ENCODE assay signal across 8 cellular contexts in genomic region chr1:155253797-155254196, GRCh38. TPM values are rescaled to one million over a fixed set of nuclear protein-coding genes. Genes with fewer than 3 reads are reported as not detected.
DNase-seq lines count a peak whose midpoint lies in the region; TF ChIP-seq lines count a peak whose summit lies in the region.

No MANE protein-coding gene starts in this region.

- no peak overlapping the region for H3K9ac ChIP-seq in HUES48 (ENCODE audit: low read depth, low read length)

- WGBS in spleen, 5 donors: 67 to 84% (median 71%) methylated on average over 5 of the region's 5 CpGs

- H3K27ac ChIP-seq in AG04450 (ENCODE audit: low read depth, low read length) (no peak overlapping the region), HUES48 (ENCODE audit: low read depth, low read length) (no peak overlapping the region), breast epithelium (peak overlapping the region; percentile 96), spleen (no peak overlapping the region)

- intact Hi-C loops in breast epithelium (cut with DNase I; ENCODE audit: low total_unique reads) (loop anchor here (5.0 kb wide), 1 partner anchor 69 kb away; the partner anchor contains the start of gene RUSC1), spleen (cut with DNase I; ENCODE audit: low total_unique reads) (loop anchor here (5.0 kb wide), 1 partner anchor 339 kb away; no protein-coding TSS in a partner anchor)

- TF ChIP-seq CTCF in AG04450 (IDR thresholded peaks at IDR 0.05; ENCODE audit: low read depth, low read length) (no peak), breast epithelium (IDR thresholded peaks at IDR 0.05) (no peak), mesothelial cell of epicardium (IDR thresholded peaks at IDR 0.05; ENCODE audit: unreplicated experiment) (no peak), spleen (IDR thresholded peaks at IDR 0.05 in 8 of 11, conservative IDR thresholded peaks at IDR 0.05 in 3 of 11) (no peak)

- CTCF ChIA-PET in AG04450 (lab: Charles Lee): interaction anchor here (0.6 to 1.2 kb wide), 3 partner anchors 23 to 338 kb away, joined by 3 read pairs; partner anchors contain the start of gene KRTCAP2

- H3K36me3 ChIP-seq in HUES48 (ENCODE audit: control insufficient read depth, insufficient read depth, low read length): peaks cover 13% of the 10 kb centered on the region
- peaks cover 3% of the 10 kb centered on the region for H3K36me3 ChIP-seq in breast epithelium
- peaks cover 0 to 33% (median 19%) of the 10 kb centered on the region in 6 donors for H3K36me3 ChIP-seq in spleen

- peaks cover 30% of the 10 kb centered on the region for H3K4me1 Mint-ChIP-seq in mesothelial cell of epicardium

- POLR2A ChIA-PET in AG04450 (lab: Yijun Ruan, JAX): interaction anchor here (0.5 kb wide), 1 partner anchor 55 kb away, joined by 4 read pairs; no protein-coding TSS in a partner anchor

- peak overlapping the region; percentile 75 for H3K4me3 Mint-ChIP-seq in mesothelial cell of epicardium

- H3K27me3 Mint-ChIP-seq in mesothelial cell of epicardium (ENCODE audit: low read depth): no peaks in the 10 kb centered on the region

- TF ChIP-seq POLR2A in breast epithelium (IDR thresholded peaks at IDR 0.05): no peak
- TF ChIP-seq POLR2A in spleen (IDR thresholded peaks at IDR 0.05): no peak

- H3K9me3 Mint-ChIP-seq in mesothelial cell of epicardium: no peaks in the 10 kb centered on the region

- peaks cover 13% of the 10 kb centered on the region; the same call in 1 of the 2 replicates for H3K4me1 ChIP-seq in HUES48 (ENCODE audit: control insufficient read depth, insufficient read depth, low read length)
- H3K4me1 ChIP-seq in breast epithelium: peaks cover 7 to 10% of the 10 kb centered on the region in 2 donors
- peaks cover 24 to 55% (median 39%) of the 10 kb centered on the region in 6 donors for H3K4me1 ChIP-seq in spleen

- H3K27ac Mint-ChIP-seq in mesothelial cell of epicardium: peak overlapping the region; percentile 76

- peak overlapping the region; percentile 77 for H3K4me3 ChIP-seq in AG04450 (ENCODE audit: low read depth, low read length)
- H3K4me3 ChIP-seq in HUES48 (ENCODE audit: low read depth, low read length): peak overlapping the region; percentile 79; the same call in 1 of the 2 replicates
- H3K4me3 ChIP-seq in breast epithelium: peak overlapping the region in 2 of 3 donors; percentile 78 to 97
- H3K4me3 ChIP-seq in spleen: peak overlapping the region in 3 of 8 donors; percentile 73 to 94 (median 80)

- peaks cover 14% of the 10 kb centered on the region for H3K36me3 Mint-ChIP-seq in mesothelial cell of epicardium

- DNase-seq in AG04450 (ENCODE audit: low read depth, low spot score): no peak
- no peak for DNase-seq in breast epithelium (ENCODE audit: low spot score in 2 of 2)
- no peak for DNase-seq in mesothelial cell of epicardium (ENCODE audit: low spot score in 2 of 2, unreplicated experiment in 2 of 2)
- DNase-seq in epidermal melanocyte (ENCODE audit: insufficient read length, low spot score): no peak
- no peak for DNase-seq in spleen
- no peak for DNase-seq in islet precursor cell
- no peak for DNase-seq in putamen (ENCODE audit: low spot score)

- H3K9me3 ChIP-seq in AG04450 (ENCODE audit: control insufficient read depth, insufficient read depth, low read length): no peaks in the 10 kb centered on the region; the same call in 1 of the 2 replicates
- no peaks in the 10 kb centered on the region for H3K9me3 ChIP-seq in HUES48 (ENCODE audit: control insufficient read depth, insufficient read depth, low read length)
- no peaks in the 10 kb centered on the region for H3K9me3 ChIP-seq in breast epithelium
- no peaks in the 10 kb centered on the region for H3K9me3 ChIP-seq in spleen

- H3K27me3 ChIP-seq in AG04450 (ENCODE audit: control insufficient read depth, insufficient read depth, low read length) (no peaks in the 10 kb centered on the region), HUES48 (ENCODE audit: control insufficient read depth, insufficient read depth, low read length) (no peaks in the 10 kb centered on the region), breast epithelium (no peaks in the 10 kb centered on the region), spleen (replicated peaks in 1 of 7) (no peaks in the 10 kb centered on the region)

RNA-seq across cellular contexts. Expression of gene ENTREP3, which starts 1.5 kb away (rescaled TPM):
- polyA plus RNA-seq in AG04450 (2011; rRNA removed) (10.2 and 12.3 TPM in 2 replicates), spleen (10 to 100 TPM in 1 of 3 donors, 1 to 10 TPM in 2; 6.5 to 13.2 (median 9.4) TPM)
- 7.1 and 9.2 TPM in 2 replicates for polyA minus RNA-seq in AG04450 (2011; rRNA and poly(A)+ RNA removed)
- total RNA-seq in breast epithelium (10 to 100 TPM in 2 of 3 donors, 1 to 10 TPM in 1; 8.2 to 12.1 (median 10.2) TPM), mesothelial cell of epicardium (51.9 to 56.1 TPM (median 56.0 TPM) in 3 replicates), spleen (10 to 100 TPM in 6 of 7 donors, 1 to 10 TPM in 1; 9.9 to 19.3 (median 15.6) TPM)

RNA-seq across cellular contexts. Expression of gene SCAMP3, which starts 8.4 kb away (rescaled TPM):
- polyA plus RNA-seq in AG04450 (2011; rRNA removed) (104 and 115 TPM in 2 replicates), spleen (10 to 100 TPM; 51.8 to 59.9 (median 53.2) TPM)
- polyA minus RNA-seq in AG04450 (2011; rRNA and poly(A)+ RNA removed): 73.6 and 94.7 TPM in 2 replicates
- total RNA-seq in breast epithelium (10 to 100 TPM; 64.9 to 72.0 (median 68.3) TPM), mesothelial cell of epicardium (46.8 to 50.5 TPM (median 49.8 TPM) in 3 replicates), spleen (10 to 100 TPM; 46.5 to 52.4 (median 49.8) TPM)

RNA-seq across cellular contexts. Expression of gene CLK2, which starts 19.5 kb away (rescaled TPM):
- polyA plus RNA-seq in AG04450 (2011; rRNA removed) (40.5 and 42.6 TPM in 2 replicates), spleen (10 to 100 TPM; 38.6 to 82.0 (median 77.4) TPM)
- polyA minus RNA-seq in AG04450 (2011; rRNA and poly(A)+ RNA removed): 61.7 and 68.9 TPM in 2 replicates
- total RNA-seq in breast epithelium (10 to 100 TPM; 29.1 to 53.4 (median 48.7) TPM), mesothelial cell of epicardium (104 to 108 TPM (median 105 TPM) in 3 replicates), spleen (10 to 100 TPM; 61.0 to 89.9 (median 71.8) TPM)

RNA-seq across cellular contexts. Expression of gene HCN3, which starts 23.5 kb away (rescaled TPM):
- polyA plus RNA-seq in AG04450 (2011; rRNA removed) (1.5 and 1.7 TPM in 2 replicates), spleen (1 to 10 TPM in 2 of 3 donors, under 1 TPM in 1; 0.89 to 1.6 (median 1.4) TPM)
- polyA minus RNA-seq in AG04450 (2011; rRNA and poly(A)+ RNA removed): 3.0 and 5.6 TPM in 2 replicates
- total RNA-seq in breast epithelium (1 to 10 TPM; 1.3 to 2.3 (median 2.3) TPM), mesothelial cell of epicardium (12.9 to 13.6 TPM (median 13.1 TPM) in 3 replicates), spleen (1 to 10 TPM in 6 of 7 donors, under 1 TPM in 1; 0.65 to 3.3 (median 1.9) TPM)

RNA-seq across cellular contexts. Expression of gene MTX1, which starts 45.3 kb away (rescaled TPM):
- polyA plus RNA-seq in AG04450 (2011; rRNA removed) (44.6 and 62.3 TPM in 2 replicates), spleen (10 to 100 TPM; 43.7 to 48.4 (median 44.5) TPM)
- polyA minus RNA-seq in AG04450 (2011; rRNA and poly(A)+ RNA removed): 33.4 and 56.5 TPM in 2 replicates
- total RNA-seq in breast epithelium (10 to 100 TPM; 41.1 to 50.8 (median 44.8) TPM), mesothelial cell of epicardium (33.9 to 35.7 TPM (median 33.9 TPM) in 3 replicates), spleen (10 to 100 TPM; 28.2 to 40.9 (median 33.2) TPM)

Comparison
In these comparisons a context has a peak if more than half of its experiments do, and no peak if none do; other contexts are left out.
1. H3K27ac ChIP-seq: peak in breast epithelium (2 of 2); none in AG04450 (single experiment), HUES48 (single experiment) and spleen (0 of 8).